Comparison of ENCODE assay signal across 18 cellular contexts in the genomic region with DNA sequence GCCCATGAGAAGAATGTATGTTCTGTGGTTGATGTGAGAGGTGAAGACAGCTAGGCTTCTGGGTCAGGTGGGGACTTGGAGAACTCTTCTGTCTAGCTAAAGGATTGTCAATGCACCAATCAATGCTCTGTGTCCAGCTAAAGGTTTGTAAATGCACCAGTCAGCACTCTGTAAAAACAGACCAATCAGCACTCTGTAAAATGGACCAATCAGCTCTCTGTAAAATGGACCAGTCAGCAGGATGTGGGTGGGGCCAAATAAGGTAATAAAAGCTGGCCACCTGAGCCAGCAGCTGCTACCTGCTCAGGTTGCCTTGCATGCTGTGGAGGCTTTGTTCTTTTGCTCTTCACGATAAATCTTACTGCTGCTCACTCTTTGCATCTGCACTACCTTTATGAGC. TPM values are rescaled to one million over a fixed set of nuclear protein-coding genes. Genes with fewer than 3 reads are reported as not detected.
"Had no signal": no experiment of that assay in that cellular context is flagged by ENCODE, and none has a peak within 500 bp of the region (broad histone marks: within the 10 kb centered on the region; RNA-seq: fewer than 3 reads in every experiment).

No MANE protein-coding gene starts in this region.

RNA-seq across cellular contexts. Expression of a gene that starts 15.0 kb away (rescaled TPM):
- total RNA-seq: activated naive CD4-positive, alpha-beta T cell treated with anti-CD3 and anti-CD28 coated beads for 36 hours; activated naive CD4-positive, alpha-beta T cell treated with anti-CD3 and anti-CD28 coated beads, Interleukin-2, amount 50 U/mL, for 72 hours; activated naive CD8-positive, alpha-beta T cell treated with anti-CD3 and anti-CD28 coated beads for 36 hours; activated naive CD8-positive, alpha-beta T cell treated with anti-CD3 and anti-CD28 coated beads, Interleukin-2, amount 10 ng/mL, durations not matched to agents 7 days and 5 days; activated T-cell treated with anti-CD3 and anti-CD28 coated beads, Interleukin-2, amount 50 U/mL, for 4 hours; activated T-cell treated with anti-CD3 and anti-CD28 coated beads, Interleukin-2, amount 50 U/mL, for 72 hours; activated T-helper 1 cell treated with anti-CD3 and anti-CD28 coated beads, Interleukin-12 subunit alpha, Interleukin-12 subunit beta, Interleukin-2, Interleukin-4 antibody, amounts not matched to agents 30 ng/mL and 10 ng/mL and 1 ng/mL, durations not matched to agents 14 hours and 24 hours and 36 hours; activated T-helper 17 cell treated with anti-CD3 and anti-CD28 coated beads, Interleukin-2, amount 50 U/mL, for 72 hours; activated T-helper 2 cell treated with anti-CD3 and anti-CD28 coated beads, Interferon-gamma antibody, Interleukin-2, Interleukin-4, amounts not matched to agents 10 μg/mL and 5 μg/mL and 100 μg/mL, durations not matched to agents 14 hours and 24 hours and 36 hours; ascending aorta; body of pancreas; breast epithelium; bronchial epithelial cell; cardiac muscle cell; cardiac septum; cerebellum; chondrocyte had no signal
- polyA plus RNA-seq: aorta, cardiac muscle cell had no signal
